8 cellular contexts compared by ENCODE assay signal in the genomic region with DNA sequence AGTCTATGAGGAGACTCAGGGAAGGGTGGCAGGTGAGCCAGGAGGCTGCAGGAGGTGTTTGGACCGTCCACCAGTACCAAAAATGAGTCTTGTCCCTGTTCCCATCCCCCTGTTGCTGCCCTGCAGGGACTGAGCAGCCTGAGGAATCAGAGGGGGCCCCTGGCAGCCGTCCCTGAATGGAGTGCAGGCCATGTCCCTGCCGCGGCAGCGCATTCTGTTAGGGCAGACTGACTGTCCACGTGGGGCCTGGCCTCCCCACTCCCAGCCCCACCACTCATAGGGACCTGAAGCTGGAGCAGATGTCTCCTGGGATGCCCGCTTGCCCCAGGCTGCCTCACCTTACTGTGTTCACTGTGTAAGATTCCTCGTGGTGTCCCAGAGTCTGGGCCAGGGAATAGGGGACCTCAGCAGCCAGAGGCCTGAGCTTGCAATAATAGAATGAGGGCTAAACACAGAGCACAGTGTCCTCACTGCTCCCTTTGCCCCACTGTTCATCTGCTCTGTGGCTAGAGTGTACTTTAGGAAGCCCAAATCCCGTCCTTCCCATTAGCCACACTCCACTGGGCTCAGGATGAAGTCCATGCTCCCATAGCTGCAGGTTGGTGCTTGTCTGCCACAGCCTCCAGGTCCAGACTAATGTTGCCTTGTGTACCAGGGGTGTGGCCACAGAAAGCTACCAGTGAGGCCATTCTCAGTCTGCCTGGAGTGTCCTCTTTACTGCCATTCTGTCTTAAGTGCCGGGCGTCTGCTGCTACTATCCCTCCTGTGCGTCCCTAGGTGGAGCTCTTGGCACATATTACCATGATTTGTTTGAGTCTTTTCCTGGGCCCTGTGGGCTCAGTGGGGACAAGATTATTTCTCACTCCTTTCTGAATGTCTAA.
DNase-seq lines count a peak whose midpoint lies in the region; ATAC-seq, FAIRE-seq and TF ChIP-seq lines count a peak whose summit lies in the region.

No MANE protein-coding gene starts in this region.

- H3K4me3 ChIP-seq in HFF-Myc (replicated peaks; ENCODE audit: low read depth, low read length) = no peak overlapping the region
- H3K4me3 ChIP-seq in astrocyte of the cerebellum (ENCODE audit: low read depth, low read length) = no peak overlapping the region

- ATAC-seq in GM19328 (IDR thresholded peaks at IDR 0.05; ENCODE audit: unreplicated experiment) = no peak
- ATAC-seq in HG02798 (IDR thresholded peaks at IDR 0.05; ENCODE audit: poor library complexity, unreplicated experiment) = no peak

- FAIRE-seq in islet of Langerhans (lab: Jason Lieb, UNC) = peak; percentile 76

- peak; percentile 89 for DNase-seq in COR-L47 (lab: John Stamatoyannopoulos, UW)
- DNase-seq in HFF-Myc (ENCODE audit: extremely low read depth, low read depth) = peak; percentile 27
- peak; percentile 90 for DNase-seq in NCI-H510A treated with DMSO at 0.1 percent for 48 hours (lab: John Stamatoyannopoulos, UW)
- DNase-seq in astrocyte of the cerebellum (ENCODE audit: low read depth) = peak; percentile 38
- DNase-seq in ureter (ENCODE audit: low spot score) = peak; percentile 59

- TF ChIP-seq CTCF in HFF-Myc (IDR thresholded peaks at IDR 0.05; ENCODE audit: low read depth, low read length, missing control alignments) (peak; percentile 62), astrocyte of the cerebellum (IDR thresholded peaks at IDR 0.05; ENCODE audit: low read depth, low read length, missing control alignments) (peak; percentile 67)

- in situ Hi-C loops in astrocyte of the cerebellum (cut with HindIII; ENCODE audit: low sequenced_read_pairs) = no loop called here

Comparison
In these comparisons a context has a peak if more than half of its experiments do, and no peak if none do; other contexts are left out.
1. DNase-seq: peak in every context shown above with its lines; median percentile 90 in NCI-H510A treated with DMSO at 0.1 percent for 48 hours; 89 in COR-L47; 59 in ureter; 38 in astrocyte of the cerebellum; 27 in HFF-Myc.